ENCODE assay signal across 21 cellular contexts in the genomic region with DNA sequence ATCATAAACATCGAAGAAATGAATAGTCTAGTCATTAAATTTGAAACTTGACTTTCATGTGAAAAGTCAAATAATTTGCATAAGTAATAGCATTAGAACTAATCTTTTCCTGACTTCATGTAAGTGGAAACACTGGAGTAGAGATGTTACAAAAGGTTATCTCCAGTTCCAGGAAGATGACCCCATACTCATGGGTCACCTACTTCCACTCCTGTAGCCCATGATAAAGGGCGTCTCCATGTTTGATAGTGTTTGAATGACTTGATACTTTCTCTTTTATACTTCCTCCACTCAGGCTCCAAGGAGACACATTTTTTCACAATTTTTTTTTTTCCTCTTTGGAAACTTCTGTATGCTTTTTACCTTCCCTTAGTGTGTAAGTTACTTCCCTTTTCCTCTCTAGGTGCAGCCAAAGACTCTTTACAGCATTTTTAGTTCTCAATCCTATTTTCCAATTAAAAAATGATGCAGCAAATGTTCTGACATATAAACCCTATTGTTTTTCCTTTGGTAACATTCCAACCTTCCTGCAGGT.
DNase-seq lines count a peak whose midpoint lies in the region; ATAC-seq, FAIRE-seq and TF ChIP-seq lines count a peak whose summit lies in the region.
"Had no signal": no experiment of that assay in that cellular context is flagged by ENCODE, and none has a peak within 500 bp of the region (broad histone marks: within the 10 kb centered on the region; RNA-seq: fewer than 3 reads in every experiment).

No MANE protein-coding gene starts in this region.

- H3K4me1 Mint-ChIP-seq in T-cell (peaks cover 25 to 30% (median 27%) of the 10 kb centered on the region in 3 donors), endothelial cell (ENCODE audit: unreplicated experiment) (peaks cover 31% of the 10 kb centered on the region)

- H3K4me3 ChIP-seq in SK-N-SH (ENCODE audit: low read depth in 2 of 2, low read length in 1 of 2), result no peak overlapping the region
- H3K4me3 ChIP-seq in HL-60 (replicated peaks; ENCODE audit: insufficient read depth, low read length), result no peak overlapping the region
- H3K4me3 ChIP-seq: breast epithelium, GM23248, heart right ventricle, spleen, upper lobe of right lung had no signal

- no peak for TF ChIP-seq EP300 in SK-N-SH (IDR thresholded peaks at IDR 0.05; ENCODE audit: borderline replicate concordance in 1 of 2, low read depth in 1 of 2, low read length in 1 of 2)

- no peak for ATAC-seq in SK-N-SH treated with all-trans-retinoic acid at 6 μM for 48 hours
- ATAC-seq in T-cell (replicated peaks in 1 of 4), result no peak
- no peak for ATAC-seq in GM19463 (IDR thresholded peaks at IDR 0.05; ENCODE audit: unreplicated experiment)
- ATAC-seq: heart right ventricle, upper lobe of right lung had no signal

- H3K36me3 ChIP-seq in SK-N-SH (replicated peaks in 1 of 2; ENCODE audit: control insufficient read depth in 1 of 2, insufficient read depth in 2 of 2, low read length in 1 of 2), result no peaks in the 10 kb centered on the region
- H3K36me3 ChIP-seq: breast epithelium, heart right ventricle, spleen, upper lobe of right lung had no signal

- H3K9me3 ChIP-seq in SK-N-SH, result no peaks in the 10 kb centered on the region
- H3K9me3 ChIP-seq: upper lobe of right lung had no signal

- H3K27me3 Mint-ChIP-seq in T-cell, result no peaks in the 10 kb centered on the region
- H3K27me3 Mint-ChIP-seq in endothelial cell (ENCODE audit: unreplicated experiment), result no peaks in the 10 kb centered on the region

- H2AFZ ChIP-seq in SK-N-SH (ENCODE audit: low read depth), result 0 out of 2 replicates have a peak overlapping the region, but pooled peaks have one; percentile 17
- H2AFZ ChIP-seq: GM23248, parathyroid adenoma had no signal

- TF ChIP-seq RAD21 in SK-N-SH (IDR thresholded peaks at IDR 0.05; ENCODE audit: low read length), result no peak

- no peak for TF ChIP-seq POLR2A in GM12891 (IDR thresholded peaks at IDR 0.05; ENCODE audit: low read depth, low read length)

- no peaks in the 10 kb centered on the region; a peak in 1 of 4 replicates for H3K4me1 ChIP-seq in SK-N-SH (ENCODE audit: control insufficient read depth in 1 of 2, insufficient read depth in 2 of 2, low read depth in 1 of 2, low read length in 1 of 2)
- H3K4me1 ChIP-seq: breast epithelium, parathyroid adenoma had no signal

- DNase-seq in SK-N-SH (no peak), HL-60 (ENCODE audit: low read depth in 1 of 2, low spot score in 1 of 2) (peak in 1 of 2 experiments; percentile 49), T-cell (no peak), endothelial cell (ENCODE audit: low spot score) (no peak), posterior cingulate gyrus (no peak), GM12891 (ENCODE audit: insufficient read length, low spot score) (no peak)
- DNase-seq: 8988T; GM23248; heart right ventricle; NCI-H1048; NCI-H2107; RPMI8226; spleen; stimulated activated naive CD4-positive, alpha-beta T cell; upper lobe of right lung had no signal

- TF ChIP-seq CTCF in SK-N-SH (IDR thresholded peaks at IDR 0.05) (no peak), HL-60 (IDR thresholded peaks at IDR 0.05; ENCODE audit: insufficient read depth, low read length) (no peak), endothelial cell (IDR thresholded peaks at IDR 0.05; ENCODE audit: unreplicated experiment) (no peak)

- CTCF ChIA-PET in SK-N-SH (lab: Yijun Ruan, JAX), result no interaction called here
- CTCF ChIA-PET in T-cell (lab: Charles Lee), result interaction anchor here in 1 of 2 donors (0.6 kb wide), 1 partner anchor 15 kb away, joined by 3 read pairs; no protein-coding TSS in a partner anchor

- H3K9me3 Mint-ChIP-seq in T-cell (peaks cover 0 to 19% (median 8%) of the 10 kb centered on the region in 3 donors), endothelial cell (ENCODE audit: unreplicated experiment) (peaks cover 14% of the 10 kb centered on the region)

- H3K27ac Mint-ChIP-seq in T-cell, result peak overlapping the region; percentile 73 to 80
- peak overlapping the region; percentile 94 for H3K27ac Mint-ChIP-seq in endothelial cell (ENCODE audit: unreplicated experiment)

- FAIRE-seq in GM12891 (lab: Jason Lieb, UNC), result no peak
- FAIRE-seq: keratinocyte had no signal

- H3K27ac ChIP-seq in SK-N-SH (ENCODE audit: low read depth in 2 of 2, low read length in 1 of 2) (no peak overlapping the region; a peak in 1 of 4 replicates), HL-60 (replicated peaks) (0 out of 2 replicates have a peak overlapping the region, but pooled peaks have one; percentile 12)
- H3K27ac ChIP-seq: breast epithelium, C4-2B, heart right ventricle, parathyroid adenoma, upper lobe of right lung had no signal

- peaks cover 16% of the 10 kb centered on the region for H3K36me3 Mint-ChIP-seq in T-cell
- H3K36me3 Mint-ChIP-seq in endothelial cell (ENCODE audit: low read depth, unreplicated experiment), result no peaks in the 10 kb centered on the region

- no peak overlapping the region for H3K4me2 ChIP-seq in SK-N-SH

- no peaks in the 10 kb centered on the region for H3K79me2 ChIP-seq in SK-N-SH (ENCODE audit: insufficient read depth)
- H3K79me2 ChIP-seq: parathyroid adenoma had no signal

- H3K4me3 Mint-ChIP-seq in T-cell (peak overlapping the region in 1 of 3 donors; percentile 17), endothelial cell (ENCODE audit: unreplicated experiment) (no peak overlapping the region)

- WGBS in SK-N-SH (ENCODE audit: low lambda C conversion rate), result 36% methylated on average over 2 of the region's 2 CpGs

- H3K9me2 ChIP-seq in SK-N-SH, result no peaks in the 10 kb centered on the region

- H3K27me3 ChIP-seq in SK-N-SH (ENCODE audit: insufficient read depth), result no peaks in the 10 kb centered on the region
- H3K27me3 ChIP-seq in HL-60 (ENCODE audit: insufficient read depth, poor library complexity, severe bottlenecking), result no peaks in the 10 kb centered on the region
- H3K27me3 ChIP-seq: breast epithelium, heart right ventricle, spleen, upper lobe of right lung had no signal

- intact Hi-C loops in posterior cingulate gyrus (cut with DNase I), result no loop called here

- no peaks in the 10 kb centered on the region for H4K20me1 ChIP-seq in SK-N-SH (ENCODE audit: insufficient read depth)

- H3K9ac ChIP-seq in SK-N-SH, result no peak overlapping the region
- H3K9ac ChIP-seq: GM23248, parathyroid adenoma had no signal

- POLR2A ChIA-PET in SK-N-SH (lab: Yijun Ruan, JAX) (no interaction called here), T-cell (lab: Charles Lee) (no interaction called here)

- H3F3A ChIP-seq in SK-N-SH (replicated peaks; ENCODE audit: insufficient read depth), result no peaks in the 10 kb centered on the region

TF ChIP-seq in SK-N-SH, 30 proteins besides CTCF, POLR2A, EP300 and RAD21 (continues in another document):
- TF ChIP-seq EZH2phosphoT487 (IDR thresholded peaks at IDR 0.05; ENCODE audit: borderline replicate concordance, low read depth) (no peak), FOXM1 (IDR thresholded peaks at IDR 0.05; ENCODE audit: low read depth) (no peak), NRF1 (IDR thresholded peaks at IDR 0.05; ENCODE audit: low read depth, low read length) (no peak), CHD2 (IDR thresholded peaks at IDR 0.05; ENCODE audit: low read length, partially characterized antibody) (no peak), FOSL2 (IDR thresholded peaks at IDR 0.05; ENCODE audit: borderline replicate concordance, low read depth) (no peak), RCOR1 (IDR thresholded peaks at IDR 0.05; ENCODE audit: low read length) (no peak), ELF1 (IDR thresholded peaks at IDR 0.05) (no peak)
- TF ChIP-seq, protein P1, sequence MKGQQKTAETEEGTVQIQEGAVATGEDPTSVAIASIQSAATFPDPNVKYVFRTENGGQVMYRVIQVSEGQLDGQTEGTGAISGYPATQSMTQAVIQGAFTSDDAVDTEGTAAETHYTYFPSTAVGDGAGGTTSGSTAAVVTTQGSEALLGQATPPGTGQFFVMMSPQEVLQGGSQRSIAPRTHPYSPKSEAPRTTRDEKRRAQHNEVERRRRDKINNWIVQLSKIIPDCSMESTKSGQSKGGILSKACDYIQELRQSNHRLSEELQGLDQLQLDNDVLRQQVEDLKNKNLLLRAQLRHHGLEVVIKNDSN (IDR thresholded peaks at IDR 0.05; ENCODE audit: borderline replicate concordance, low read depth), result no peak

TF ChIP-seq in SK-N-SH treated with all-trans-retinoic acid at 6 μM for 48 hours, 23 proteins besides CTCF, POLR2A, EP300 and RAD21 (continues in another document):
- no peak for TF ChIP-seq RARB (CRISPR knock-in tag; IDR thresholded peaks at IDR 0.05)
- TF ChIP-seq, protein P2, sequence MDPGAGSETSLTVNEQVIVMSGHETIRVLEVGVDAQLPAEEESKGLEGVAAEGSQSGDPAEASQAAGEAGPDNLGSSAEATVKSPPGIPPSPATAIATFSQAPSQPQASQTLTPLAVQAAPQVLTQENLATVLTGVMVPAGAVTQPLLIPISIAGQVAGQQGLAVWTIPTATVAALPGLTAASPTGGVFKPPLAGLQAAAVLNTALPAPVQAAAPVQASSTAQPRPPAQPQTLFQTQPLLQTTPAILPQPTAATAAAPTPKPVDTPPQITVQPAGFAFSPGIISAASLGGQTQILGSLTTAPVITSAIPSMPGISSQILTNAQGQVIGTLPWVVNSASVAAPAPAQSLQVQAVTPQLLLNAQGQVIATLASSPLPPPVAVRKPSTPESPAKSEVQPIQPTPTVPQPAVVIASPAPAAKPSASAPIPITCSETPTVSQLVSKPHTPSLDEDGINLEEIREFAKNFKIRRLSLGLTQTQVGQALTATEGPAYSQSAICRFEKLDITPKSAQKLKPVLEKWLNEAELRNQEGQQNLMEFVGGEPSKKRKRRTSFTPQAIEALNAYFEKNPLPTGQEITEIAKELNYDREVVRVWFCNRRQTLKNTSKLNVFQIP (CRISPR knock-in tag; IDR thresholded peaks at IDR 0.05; ENCODE audit: borderline replicate concordance, low read depth), result no peak
- TF ChIP-seq GLIS3 (CRISPR knock-in tag; IDR thresholded peaks at IDR 0.05), result no peak
- TF ChIP-seq ZNF8 (CRISPR knock-in tag; IDR thresholded peaks at IDR 0.05), result no peak

TF ChIP-seq in GM12891, 5 proteins besides CTCF, POLR2A, EP300 and RAD21:
- no peak for TF ChIP-seq PAX5 (IDR thresholded peaks at IDR 0.05; ENCODE audit: insufficient read depth, low read length, severe bottlenecking)
- no peak for TF ChIP-seq TAF1 (IDR thresholded peaks at IDR 0.05; ENCODE audit: low read depth, low read length)
- no peak for TF ChIP-seq POU2F2 (IDR thresholded peaks at IDR 0.05; ENCODE audit: low read depth, low read length)
